ENCODE assay signal across 9 cellular contexts in the genomic region with DNA sequence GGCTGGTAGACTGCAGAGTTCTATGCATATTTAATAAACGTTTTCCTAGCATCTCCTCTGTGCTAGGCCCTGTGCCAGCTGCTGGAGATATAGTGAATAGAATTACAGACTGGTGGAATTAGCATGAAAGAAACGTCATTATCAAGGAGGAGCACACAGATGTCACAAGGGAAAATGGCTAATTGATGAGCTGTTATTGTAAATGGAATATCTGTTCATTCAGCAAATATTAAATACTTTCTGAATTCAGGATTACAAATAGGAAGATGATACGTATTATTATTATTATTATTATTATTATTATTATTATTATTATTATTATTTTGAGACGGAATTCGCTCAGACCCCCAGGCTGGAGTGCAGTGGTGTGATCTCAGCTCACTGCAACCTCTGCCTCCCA. TPM values are rescaled to one million over a fixed set of nuclear protein-coding genes. Genes with fewer than 3 reads are reported as not detected.
DNase-seq lines count a peak whose midpoint lies in the region; ATAC-seq and TF ChIP-seq lines count a peak whose summit lies in the region.
"Had no signal": no experiment of that assay in that cellular context is flagged by ENCODE, and none has a peak within 500 bp of the region (broad histone marks: within the 10 kb centered on the region; RNA-seq: fewer than 3 reads in every experiment).

No MANE protein-coding gene starts in this region.

- no peak overlapping the region for H3K27ac ChIP-seq in liver (ENCODE audit: low read depth in 1 of 2, low read length in 2 of 2)
- H3K27ac ChIP-seq in transverse colon: no peak overlapping the region

- CTCF ChIA-PET in activated naive CD4-positive, alpha-beta T cell treated with anti-CD3 and anti-CD28 coated beads, Interleukin-2, amount 10 ng/mL, durations not matched to agents 7 days and 5 days (lab: Charles Lee): interaction anchor here (0.8 to 1.9 kb wide), 5 partner anchors 8 to 38 kb away, joined by 3 to 6 read pairs (median 4); no protein-coding TSS in a partner anchor

- TF ChIP-seq RAD21 in liver (IDR thresholded peaks at IDR 0.05): no peak

- H3K27me3 ChIP-seq in adipocyte (replicated peaks; ENCODE audit: control insufficient read depth, insufficient read depth, low read length) (no peaks in the 10 kb centered on the region), liver (ENCODE audit: control insufficient read depth in 4 of 4, insufficient read depth in 4 of 4, low read length in 3 of 4) (no peaks in the 10 kb centered on the region), transverse colon (no peaks in the 10 kb centered on the region)

- intact Hi-C loops in transverse colon (cut with DNase I; ENCODE audit: low total_unique reads): no loop called here

- ATAC-seq in GM18861 (IDR thresholded peaks at IDR 0.05; ENCODE audit: unreplicated experiment) (no peak), HG03442 (IDR thresholded peaks at IDR 0.05; ENCODE audit: unreplicated experiment) (no peak)
- ATAC-seq: activated CD4-positive, CD25-positive, alpha-beta regulatory T cell treated with anti-CD3 and anti-CD28 coated beads, Interleukin-2, amount 50 U/mL, for 24 hours had no signal

- H3K27ac Mint-ChIP-seq in activated naive CD4-positive, alpha-beta T cell treated with anti-CD3 and anti-CD28 coated beads, Interleukin-2, amount 10 ng/mL, durations not matched to agents 7 days and 5 days: peak overlapping the region; percentile 79

- H3K4me1 ChIP-seq in adipocyte (ENCODE audit: control insufficient read depth, insufficient read depth, low read length) (peaks cover 19% of the 10 kb centered on the region), liver (ENCODE audit: control insufficient read depth in 4 of 4, insufficient read depth in 4 of 4, low read length in 3 of 4) (peaks cover 5 to 25% (median 20%) of the 10 kb centered on the region in 4 donors), transverse colon (peaks cover 16 to 22% (median 20%) of the 10 kb centered on the region in 4 donors)

- H3K36me3 Mint-ChIP-seq in activated naive CD4-positive, alpha-beta T cell treated with anti-CD3 and anti-CD28 coated beads, Interleukin-2, amount 10 ng/mL, durations not matched to agents 7 days and 5 days: peaks cover 16% of the 10 kb centered on the region

- H3K9ac ChIP-seq in adipocyte (ENCODE audit: low read length) (peak overlapping the region; percentile 95), liver (ENCODE audit: low read depth in 1 of 2, low read length in 2 of 2) (peak overlapping the region in 1 of 2 donors; percentile 74)

- in situ Hi-C loops in transverse colon (cut with MboI; ENCODE audit: low pct_ligation_motif_present in 1 of 4, low pct_unique_long_range_greater_than_20kb in 1 of 4, low sequenced_read_pairs in 3 of 4): no loop called here

- peak overlapping the region; percentile 86 for H3K4me3 Mint-ChIP-seq in activated naive CD4-positive, alpha-beta T cell treated with anti-CD3 and anti-CD28 coated beads, Interleukin-2, amount 10 ng/mL, durations not matched to agents 7 days and 5 days

- no peaks in the 10 kb centered on the region for H3K9me3 ChIP-seq in adipocyte (ENCODE audit: control insufficient read depth, low read length)
- H3K9me3 ChIP-seq in liver (ENCODE audit: control insufficient read depth in 4 of 4, low read length in 3 of 4): no peaks in the 10 kb centered on the region
- H3K9me3 ChIP-seq in transverse colon: no peaks in the 10 kb centered on the region

- no peaks in the 10 kb centered on the region for H3K27me3 Mint-ChIP-seq in activated naive CD4-positive, alpha-beta T cell treated with anti-CD3 and anti-CD28 coated beads, Interleukin-2, amount 10 ng/mL, durations not matched to agents 7 days and 5 days

- no peaks in the 10 kb centered on the region for H3K9me3 Mint-ChIP-seq in activated naive CD4-positive, alpha-beta T cell treated with anti-CD3 and anti-CD28 coated beads, Interleukin-2, amount 10 ng/mL, durations not matched to agents 7 days and 5 days

- no peak for DNase-seq in activated naive CD4-positive, alpha-beta T cell treated with anti-CD3 and anti-CD28 coated beads, Interleukin-2, amount 10 ng/mL, durations not matched to agents 7 days and 5 days
- no peak for DNase-seq in activated naive CD4-positive, alpha-beta T cell treated with anti-CD3 and anti-CD28 coated beads, Interleukin-2, amount 50 U/mL, for 16 hours
- DNase-seq in adipocyte (ENCODE audit: low read depth): peak; percentile 1
- no peak for DNase-seq in transverse colon
- no peak for DNase-seq in hippocampal formation (lab: John Stamatoyannopoulos, UW)

- peaks cover 30% of the 10 kb centered on the region for H3K4me1 Mint-ChIP-seq in activated naive CD4-positive, alpha-beta T cell treated with anti-CD3 and anti-CD28 coated beads, Interleukin-2, amount 10 ng/mL, durations not matched to agents 7 days and 5 days

- TF ChIP-seq CTCF in liver (IDR thresholded peaks at IDR 0.05; ENCODE audit: low read depth, low read length, missing input control) (no peak), transverse colon (IDR thresholded peaks at IDR 0.05) (no peak)

- no peak for TF ChIP-seq EP300 in transverse colon (IDR thresholded peaks at IDR 0.05; ENCODE audit: low read depth)

- H3K4me3 ChIP-seq in adipocyte (ENCODE audit: low read length): peak overlapping the region; percentile 91
- peak overlapping the region; percentile 76 to 83 (median 78) for H3K4me3 ChIP-seq in liver (ENCODE audit: low read depth in 1 of 3, low read length in 3 of 3)
- peak overlapping the region in 3 of 4 donors; percentile 60 to 95 (median 94) for H3K4me3 ChIP-seq in transverse colon

- H3K36me3 ChIP-seq in adipocyte (ENCODE audit: control insufficient read depth, insufficient read depth, low read length, severe bottlenecking): peaks cover 23% of the 10 kb centered on the region
- H3K36me3 ChIP-seq in liver (ENCODE audit: control insufficient read depth in 4 of 4, insufficient read depth in 3 of 4, low read depth in 1 of 4, low read length in 3 of 4): peaks cover 0 to 20% (median 10%) of the 10 kb centered on the region in 4 donors
- peaks cover 0 to 20% (median 4%) of the 10 kb centered on the region in 4 donors for H3K36me3 ChIP-seq in transverse colon

- 66% methylated on average over 5 of the region's 5 CpGs for WGBS in liver
- WGBS in transverse colon (ENCODE audit: low coverage in 1 of 2), 2 donors: 61 to 63% methylated on average over 5 of the region's 5 CpGs

- no peak for TF ChIP-seq POLR2A in transverse colon (IDR thresholded peaks at IDR 0.05)

TF ChIP-seq in liver, 16 proteins besides CTCF, POLR2A, EP300 and RAD21:
- TF ChIP-seq, protein P1, sequence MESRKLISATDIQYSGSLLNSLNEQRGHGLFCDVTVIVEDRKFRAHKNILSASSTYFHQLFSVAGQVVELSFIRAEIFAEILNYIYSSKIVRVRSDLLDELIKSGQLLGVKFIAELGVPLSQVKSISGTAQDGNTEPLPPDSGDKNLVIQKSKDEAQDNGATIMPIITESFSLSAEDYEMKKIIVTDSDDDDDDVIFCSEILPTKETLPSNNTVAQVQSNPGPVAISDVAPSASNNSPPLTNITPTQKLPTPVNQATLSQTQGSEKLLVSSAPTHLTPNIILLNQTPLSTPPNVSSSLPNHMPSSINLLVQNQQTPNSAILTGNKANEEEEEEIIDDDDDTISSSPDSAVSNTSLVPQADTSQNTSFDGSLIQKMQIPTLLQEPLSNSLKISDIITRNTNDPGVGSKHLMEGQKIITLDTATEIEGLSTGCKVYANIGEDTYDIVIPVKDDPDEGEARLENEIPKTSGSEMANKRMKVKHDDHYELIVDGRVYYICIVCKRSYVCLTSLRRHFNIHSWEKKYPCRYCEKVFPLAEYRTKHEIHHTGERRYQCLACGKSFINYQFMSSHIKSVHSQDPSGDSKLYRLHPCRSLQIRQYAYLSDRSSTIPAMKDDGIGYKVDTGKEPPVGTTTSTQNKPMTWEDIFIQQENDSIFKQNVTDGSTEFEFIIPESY (IDR thresholded peaks at IDR 0.05): no peak
- TF ChIP-seq HNF4G (IDR thresholded peaks at IDR 0.05) (no peak), JUND (IDR thresholded peaks at IDR 0.05) (no peak), YY1 (IDR thresholded peaks at IDR 0.05) (no peak), FOXA2 (IDR thresholded peaks at IDR 0.05) (no peak), HNF4A (conservative IDR thresholded peaks at IDR 0.05) (no peak), SP1 (IDR thresholded peaks at IDR 0.05) (no peak), EGR1 (IDR thresholded peaks at IDR 0.05; ENCODE audit: low read depth in 2 of 2) (no peak)
- TF ChIP-seq, protein P2, sequence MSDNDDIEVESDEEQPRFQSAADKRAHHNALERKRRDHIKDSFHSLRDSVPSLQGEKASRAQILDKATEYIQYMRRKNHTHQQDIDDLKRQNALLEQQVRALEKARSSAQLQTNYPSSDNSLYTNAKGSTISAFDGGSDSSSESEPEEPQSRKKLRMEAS (IDR thresholded peaks at IDR 0.05): no peak
- TF ChIP-seq, protein P3, sequence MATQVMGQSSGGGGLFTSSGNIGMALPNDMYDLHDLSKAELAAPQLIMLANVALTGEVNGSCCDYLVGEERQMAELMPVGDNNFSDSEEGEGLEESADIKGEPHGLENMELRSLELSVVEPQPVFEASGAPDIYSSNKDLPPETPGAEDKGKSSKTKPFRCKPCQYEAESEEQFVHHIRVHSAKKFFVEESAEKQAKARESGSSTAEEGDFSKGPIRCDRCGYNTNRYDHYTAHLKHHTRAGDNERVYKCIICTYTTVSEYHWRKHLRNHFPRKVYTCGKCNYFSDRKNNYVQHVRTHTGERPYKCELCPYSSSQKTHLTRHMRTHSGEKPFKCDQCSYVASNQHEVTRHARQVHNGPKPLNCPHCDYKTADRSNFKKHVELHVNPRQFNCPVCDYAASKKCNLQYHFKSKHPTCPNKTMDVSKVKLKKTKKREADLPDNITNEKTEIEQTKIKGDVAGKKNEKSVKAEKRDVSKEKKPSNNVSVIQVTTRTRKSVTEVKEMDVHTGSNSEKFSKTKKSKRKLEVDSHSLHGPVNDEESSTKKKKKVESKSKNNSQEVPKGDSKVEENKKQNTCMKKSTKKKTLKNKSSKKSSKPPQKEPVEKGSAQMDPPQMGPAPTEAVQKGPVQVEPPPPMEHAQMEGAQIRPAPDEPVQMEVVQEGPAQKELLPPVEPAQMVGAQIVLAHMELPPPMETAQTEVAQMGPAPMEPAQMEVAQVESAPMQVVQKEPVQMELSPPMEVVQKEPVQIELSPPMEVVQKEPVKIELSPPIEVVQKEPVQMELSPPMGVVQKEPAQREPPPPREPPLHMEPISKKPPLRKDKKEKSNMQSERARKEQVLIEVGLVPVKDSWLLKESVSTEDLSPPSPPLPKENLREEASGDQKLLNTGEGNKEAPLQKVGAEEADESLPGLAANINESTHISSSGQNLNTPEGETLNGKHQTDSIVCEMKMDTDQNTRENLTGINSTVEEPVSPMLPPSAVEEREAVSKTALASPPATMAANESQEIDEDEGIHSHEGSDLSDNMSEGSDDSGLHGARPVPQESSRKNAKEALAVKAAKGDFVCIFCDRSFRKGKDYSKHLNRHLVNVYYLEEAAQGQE (IDR thresholded peaks at IDR 0.05): no peak

RNA-seq across cellular contexts. Expression of a gene that starts 1.2 kb away (rescaled TPM):
- total RNA-seq in liver (10 to 100 TPM; 14.1 to 17.9 TPM), transverse colon (10 to 100 TPM; 18.7 to 25.5 (median 24.1) TPM)
- polyA plus RNA-seq in liver: 10 to 100 TPM; 16.9 to 17.8 TPM
